8 cellular contexts compared by ENCODE assay signal in genomic region chr2:152715854-152716428, GRCh38. TPM values are rescaled to one million over a fixed set of nuclear protein-coding genes. Genes with fewer than 3 reads are reported as not detected.
DNase-seq lines count a peak whose midpoint lies in the region; ATAC-seq, FAIRE-seq and TF ChIP-seq lines count a peak whose summit lies in the region.

No MANE protein-coding gene starts in this region.

- TF ChIP-seq POLR2A in H54 (IDR thresholded peaks at IDR 0.05; ENCODE audit: low read depth, low read length): no peak

- H3K4me2 ChIP-seq in osteoblast (ENCODE audit: insufficient read depth, low read length): peak overlapping the region; percentile 92

- peaks cover 24% of the 10 kb centered on the region for H4K20me1 ChIP-seq in osteoblast (ENCODE audit: insufficient read depth, low read length)

- H3K36me3 Mint-ChIP-seq in endodermal cell (ENCODE audit: low read depth): peaks cover 35% of the 10 kb centered on the region

- peaks cover 29% of the 10 kb centered on the region for H3K4me1 Mint-ChIP-seq in endodermal cell

- H3K27ac Mint-ChIP-seq in endodermal cell: peak overlapping the region; percentile 97

- H3K4me3 ChIP-seq in HAP-1: peak overlapping the region; percentile 88
- H3K4me3 ChIP-seq in endodermal cell (ENCODE audit: low read length): peak overlapping the region; percentile 97
- peak overlapping the region; percentile 97 for H3K4me3 ChIP-seq in osteoblast (ENCODE audit: insufficient read depth, low read length)

- H3K4me1 ChIP-seq in HAP-1: peaks cover 14% of the 10 kb centered on the region
- H3K4me1 ChIP-seq in endodermal cell (ENCODE audit: control insufficient read depth, insufficient read depth, low read length): no peaks in the 10 kb centered on the region
- peaks cover 24% of the 10 kb centered on the region for H3K4me1 ChIP-seq in osteoblast (ENCODE audit: insufficient read depth, low read length)

- H2AFZ ChIP-seq in osteoblast (ENCODE audit: low read length): no peak overlapping the region

- no peak overlapping the region for H3K27ac ChIP-seq in endodermal cell (ENCODE audit: low read depth, low read length)
- H3K27ac ChIP-seq in osteoblast (ENCODE audit: low read depth, low read length): peak overlapping the region; percentile 97

- ATAC-seq in GM19463 (IDR thresholded peaks at IDR 0.05; ENCODE audit: unreplicated experiment): no peak
- no peak for ATAC-seq in HG02938 (IDR thresholded peaks at IDR 0.05; ENCODE audit: unreplicated experiment)

- peaks cover 58% of the 10 kb centered on the region for H3K36me3 ChIP-seq in HAP-1 (replicated peaks)
- peaks cover 56% of the 10 kb centered on the region for H3K36me3 ChIP-seq in endodermal cell (ENCODE audit: control insufficient read depth, insufficient read depth, low read length)
- H3K36me3 ChIP-seq in osteoblast (ENCODE audit: insufficient read depth, low read length): peaks cover 26% of the 10 kb centered on the region

- H3K79me2 ChIP-seq in osteoblast (ENCODE audit: insufficient read depth, low read length): peaks cover 86% of the 10 kb centered on the region

- no peak for FAIRE-seq in H54 (lab: Jason Lieb, UNC)

- TF ChIP-seq CTCF in endodermal cell (conservative IDR thresholded peaks at IDR 0.05) (peak; percentile 96), osteoblast (IDR thresholded peaks at IDR 0.05; ENCODE audit: extremely low read depth, low read depth, low read length) (peak; percentile 53)

- DNase-seq in Caki2 (ENCODE audit: low read depth) (peak; percentile 22), HAP-1 (ENCODE audit: low spot score in 2 of 2) (peak; percentile 47 to 71), SKM-1 treated with dmso at 0.1 percent for 144 hours (lab: John Stamatoyannopoulos, UW; ENCODE audit: unreplicated experiment) (peak; percentile 46), endodermal cell (peak; percentile 79), osteoblast (ENCODE audit: insufficient read length, low spot score, missing footprints) (no peak), H54 (ENCODE audit: insufficient read length, low spot score) (no peak)

- no peaks in the 10 kb centered on the region for H3K9me3 ChIP-seq in HAP-1
- H3K9me3 ChIP-seq in endodermal cell (ENCODE audit: control insufficient read depth, low read length): peaks cover 8% of the 10 kb centered on the region
- no peaks in the 10 kb centered on the region for H3K9me3 ChIP-seq in osteoblast (ENCODE audit: low read depth, low read length)

- peak overlapping the region; percentile 93 for H3K9ac ChIP-seq in endodermal cell (ENCODE audit: extremely low read depth, low read length, poor library complexity, severe bottlenecking)

- in situ Hi-C loops in Caki2 (cut with HindIII; ENCODE audit: low pct_unique_long_range_greater_than_20kb, low sequenced_read_pairs): no loop called here
- in situ Hi-C loops in HAP-1 (cut with MboI; ENCODE audit: low sequenced_read_pairs): no loop called here

- WGBS in endodermal cell (ENCODE audit: insufficient coverage in 1 of 2, insufficient read length in 1 of 2), 2 experiments: 5 to 11% methylated on average over 3 to 8 of the region's 8 CpGs

- no peaks in the 10 kb centered on the region for H3K27me3 ChIP-seq in HAP-1 (ENCODE audit: low read depth)
- H3K27me3 ChIP-seq in endodermal cell (ENCODE audit: control insufficient read depth, insufficient read depth, low read length, poor library complexity, severe bottlenecking): no peaks in the 10 kb centered on the region
- H3K27me3 ChIP-seq in osteoblast (ENCODE audit: insufficient read depth, low read length): no peaks in the 10 kb centered on the region

- no peaks in the 10 kb centered on the region for H3K9me3 Mint-ChIP-seq in endodermal cell

- peak overlapping the region; percentile 99 for H3K4me3 Mint-ChIP-seq in endodermal cell

- H3K27me3 Mint-ChIP-seq in endodermal cell (ENCODE audit: insufficient read depth): no peaks in the 10 kb centered on the region

RNA-seq across cellular contexts. Expression of gene PRPF40A, which starts 1.3 kb away (rescaled TPM):
- 90.4 and 125 TPM in 2 replicates for total RNA-seq in Caki2 (2014; rRNA removed; shearing (Covaris generic); ENCODE audit: low replicate concordance)
- 100 to 1,000 TPM; 190 to 222 TPM for total RNA-seq in endodermal cell
- polyA plus RNA-seq in endodermal cell (2013, experiment 1 of 2): 157 TPM
- polyA plus RNA-seq in endodermal cell (2013, experiment 2 of 2): 163 TPM
- 106 and 109 TPM in 2 replicates for total RNA-seq in osteoblast

RNA-seq across cellular contexts. Expression of gene ARL6IP6, which starts 2.5 kb away (rescaled TPM):
- total RNA-seq in Caki2 (2014; rRNA removed; shearing (Covaris generic); ENCODE audit: low replicate concordance): 38.7 and 40.8 TPM in 2 replicates
- total RNA-seq in endodermal cell: 10 to 100 TPM; 45.7 to 55.2 TPM
- 87.7 TPM for polyA plus RNA-seq in endodermal cell (2013, experiment 1 of 2)
- polyA plus RNA-seq in endodermal cell (2013, experiment 2 of 2): 84.6 TPM
- total RNA-seq in osteoblast: 18.6 and 20.6 TPM in 2 replicates

Comparison
In these comparisons a context has a peak if more than half of its experiments do, and no peak if none do; other contexts are left out.
1. DNase-seq: peak in Caki2 (single experiment), HAP-1 (2 of 2), SKM-1 treated with dmso at 0.1 percent for 144 hours (single experiment) and endodermal cell (single experiment); none in osteoblast (single experiment) and H54 (single experiment).
2. Peak in every context shown above with its lines, with median percentiles within 50 percentile points of each other: H3K4me3 ChIP-seq.